24 cellular contexts compared by ENCODE assay signal in the genomic region with DNA sequence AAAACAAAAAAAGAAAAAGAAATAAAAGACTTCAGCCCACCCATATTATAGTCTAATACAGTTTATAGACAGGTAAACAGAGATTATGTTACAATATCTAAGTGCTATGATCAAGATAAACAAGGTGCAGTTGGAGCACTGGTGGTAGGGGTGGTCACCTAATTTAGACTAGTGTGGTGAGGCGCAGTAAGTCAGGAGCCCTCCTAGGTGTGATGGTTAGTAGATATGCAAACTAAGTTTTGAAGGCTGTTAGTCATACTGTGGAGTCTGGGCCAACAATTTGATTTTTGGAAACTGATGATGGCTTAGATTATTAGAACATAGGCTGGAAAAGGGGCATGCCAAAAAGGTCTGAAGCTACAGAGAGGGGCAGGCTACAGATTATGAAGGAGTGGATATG. TPM values are rescaled to one million over a fixed set of nuclear protein-coding genes. Genes with fewer than 3 reads are reported as not detected.
DNase-seq lines count a peak whose midpoint lies in the region; ATAC-seq, FAIRE-seq and TF ChIP-seq lines count a peak whose summit lies in the region.
"Had no signal": no experiment of that assay in that cellular context is flagged by ENCODE, and none has a peak within 500 bp of the region (broad histone marks: within the 10 kb centered on the region; RNA-seq: fewer than 3 reads in every experiment).

No MANE protein-coding gene starts in this region.

- peak; percentile 70 for FAIRE-seq in H54 (lab: Jason Lieb, UNC)
- no peak for FAIRE-seq in K562 (lab: Jason Lieb, UNC)
- FAIRE-seq: A204.1, G401.6, GM12892, GM19239 had no signal

- H3K9me3 Mint-ChIP-seq in activated T-cell treated with anti-CD3 and anti-CD28 coated beads, Interleukin-2, amount 50 U/mL, for 72 hours: no peaks in the 10 kb centered on the region
- peaks cover 4% of the 10 kb centered on the region for H3K9me3 Mint-ChIP-seq in activated T-cell treated with anti-CD3 and anti-CD28 coated beads, Interleukin-2, amount 50 U/mL, for 24 hours
- no peaks in the 10 kb centered on the region for H3K9me3 Mint-ChIP-seq in activated naive CD8-positive, alpha-beta T cell (ENCODE audit: low read depth)
- H3K9me3 Mint-ChIP-seq: HFFc6 had no signal

- H3K4me1 ChIP-seq in K562 (replicated peaks in 1 of 2; ENCODE audit: control insufficient read depth in 2 of 2, insufficient read depth in 2 of 2, low read length in 2 of 2) (peaks cover 0 to 7% of the 10 kb centered on the region in 2 experiments; a peak in 2 of 5 replicates), left lung (peaks cover 0 to 44% of the 10 kb centered on the region in 2 donors)
- H3K4me1 ChIP-seq: BLaER1, Caco-2 had no signal

- CTCF ChIA-PET in K562 (lab: Yijun Ruan, JAX; ENCODE audit: low intra/inter-chr PET ratio): no interaction called here

- H3K9me3 ChIP-seq in K562 (replicated peaks; ENCODE audit: control insufficient read depth, insufficient read depth, low read depth, low read length) (no peaks in the 10 kb centered on the region), left lung (no peaks in the 10 kb centered on the region)
- H3K9me3 ChIP-seq: Caco-2, HAP-1 had no signal

- WGBS in K562 (ENCODE audit: insufficient coverage, low coverage, missing lambda C conversion rate): 77% methylated on average over 1 of the region's 1 CpG

- H3K27ac ChIP-seq in K562 (ENCODE audit: extremely low read depth, low read depth, low read length): no peak overlapping the region
- no peak overlapping the region for H3K27ac ChIP-seq in left lung
- H3K27ac ChIP-seq: 22Rv1, BLaER1, C4-2B had no signal

- H3K9me1 ChIP-seq in K562 (ENCODE audit: control insufficient read depth, insufficient read depth, low read length): no peaks in the 10 kb centered on the region

- no peak for TF ChIP-seq CTCF in K562 (IDR thresholded peaks at IDR 0.05 in 2 of 3, conservative IDR thresholded peaks at IDR 0.05 in 1 of 3; ENCODE audit: insufficient read depth in 2 of 3, low read depth in 1 of 3, low read length in 3 of 3)
- TF ChIP-seq CTCF in left lung (IDR thresholded peaks at IDR 0.05): no peak

- no peak overlapping the region for H3K4me2 ChIP-seq in K562 (ENCODE audit: insufficient read depth, low read length)
- H3K4me2 ChIP-seq: BLaER1, GM23338 had no signal

- POLR2A ChIA-PET in K562 (lab: Yijun Ruan, JAX): no interaction called here

- H3K27me3 ChIP-seq in K562 (ENCODE audit: control insufficient read depth in 2 of 2, insufficient read depth in 2 of 2, low read length in 2 of 2) (no peaks in the 10 kb centered on the region), left lung (no peaks in the 10 kb centered on the region)
- H3K27me3 ChIP-seq: BLaER1 had no signal

- TF ChIP-seq EP300 in K562 (IDR thresholded peaks at IDR 0.05; ENCODE audit: low read length): no peak

- no peak overlapping the region for H3K4me3 Mint-ChIP-seq in activated T-cell treated with anti-CD3 and anti-CD28 coated beads, Interleukin-2, amount 50 U/mL, for 72 hours
- H3K4me3 Mint-ChIP-seq in activated T-cell treated with anti-CD3 and anti-CD28 coated beads, Interleukin-2, amount 50 U/mL, for 24 hours: no peak overlapping the region
- H3K4me3 Mint-ChIP-seq in activated naive CD8-positive, alpha-beta T cell: no peak overlapping the region
- H3K4me3 Mint-ChIP-seq: B cell; CD8-positive, alpha-beta T cell; GM23338; HFFc6 had no signal

- no peak overlapping the region for H2AFZ ChIP-seq in K562 (ENCODE audit: low read depth, low read length)
- H2AFZ ChIP-seq: GM23338 had no signal

- no peak for DNase-seq in activated T-cell treated with anti-CD3 and anti-CD28 coated beads, Interleukin-2, amount 50 U/mL, for 72 hours
- DNase-seq in activated T-cell treated with anti-CD3 and anti-CD28 coated beads, Interleukin-2, amount 50 U/mL, for 24 hours: no peak
- no peak for DNase-seq in H54 (ENCODE audit: insufficient read length, low spot score)
- DNase-seq in K562 (ENCODE audit: extremely low read depth in 1 of 4, low spot score in 3 of 4): no peak
- no peak for DNase-seq in NCI-H146 treated with DMSO at 0.1 percent for 48 hours (lab: John Stamatoyannopoulos, UW; ENCODE audit: unreplicated experiment)
- no peak for DNase-seq in left lung
- DNase-seq: Caco-2; CD4-positive, CD25-positive, alpha-beta regulatory T cell; CD8-positive, alpha-beta T cell; DMS153; DND-41; HFFc6 had no signal

- H3K4me1 Mint-ChIP-seq in activated T-cell treated with anti-CD3 and anti-CD28 coated beads, Interleukin-2, amount 50 U/mL, for 72 hours (ENCODE audit: low read depth): peaks cover 68% of the 10 kb centered on the region
- peaks cover 83% of the 10 kb centered on the region for H3K4me1 Mint-ChIP-seq in activated T-cell treated with anti-CD3 and anti-CD28 coated beads, Interleukin-2, amount 50 U/mL, for 24 hours (ENCODE audit: low read depth)
- H3K4me1 Mint-ChIP-seq in activated naive CD8-positive, alpha-beta T cell (ENCODE audit: low read depth): peaks cover 71% of the 10 kb centered on the region

- no peak for TF ChIP-seq RAD21 in K562 (CRISPR knock-in tag; conservative IDR thresholded peaks at IDR 0.05 in 1 of 2, IDR thresholded peaks at IDR 0.05 in 1 of 2)

- BruUV-seq in K562 (replicated peaks; lab: Mats Ljungman, UMichigan): no TSS peak

- peaks cover 92% of the 10 kb centered on the region for H3K79me2 ChIP-seq in K562 (ENCODE audit: control insufficient read depth, insufficient read depth, low read length)

- H3K36me3 ChIP-seq in K562 (ENCODE audit: control insufficient read depth, insufficient read depth, low read length) (0 out of 3 replicates have a peak, but pooled peaks cover under 1% of the 10 kb centered on the region), left lung (peaks cover 0 to 7% of the 10 kb centered on the region in 2 donors)

- peak overlapping the region; percentile 21 for H3K27ac Mint-ChIP-seq in activated T-cell treated with anti-CD3 and anti-CD28 coated beads, Interleukin-2, amount 50 U/mL, for 72 hours
- H3K27ac Mint-ChIP-seq in activated T-cell treated with anti-CD3 and anti-CD28 coated beads, Interleukin-2, amount 50 U/mL, for 24 hours: no peak overlapping the region
- peak overlapping the region; percentile 14 for H3K27ac Mint-ChIP-seq in activated naive CD8-positive, alpha-beta T cell
- H3K27ac Mint-ChIP-seq: B cell; CD4-positive, CD25-positive, alpha-beta regulatory T cell; CD8-positive, alpha-beta T cell; GM23338; HFFc6 had no signal

- no peak overlapping the region for H3K9ac ChIP-seq in K562 (ENCODE audit: insufficient read depth in 1 of 2, low read depth in 2 of 2, low read length in 2 of 2)
- H3K9ac ChIP-seq: BLaER1 had no signal

- intact Hi-C loops in K562 (cut with micrococcal nuclease) (no loop called here), left lung (cut with DNase I) (no loop called here)

- ATAC-seq in activated T-cell treated with anti-CD3 and anti-CD28 coated beads, Interleukin-2, amount 50 U/mL, for 72 hours (replicated peaks in 1 of 2): no peak
- peak; percentile 23; the same call in 1 of the 3 replicates for ATAC-seq in K562
- no peak for ATAC-seq in GM21717 (IDR thresholded peaks at IDR 0.05; ENCODE audit: unreplicated experiment)
- ATAC-seq in left lung: no peak
- ATAC-seq: CD8-positive, alpha-beta T cell; GM23338 had no signal

- H4K20me1 ChIP-seq in K562 (replicated peaks; ENCODE audit: control insufficient read depth, insufficient read depth, low read length): peaks cover 7% of the 10 kb centered on the region; the same call in 1 of the 2 replicates

- in situ Hi-C loops in K562 (cut with MboI): no loop called here

- H3K36me3 Mint-ChIP-seq in activated T-cell treated with anti-CD3 and anti-CD28 coated beads, Interleukin-2, amount 50 U/mL, for 72 hours (ENCODE audit: insufficient read depth in 2 of 2): peaks cover 5 to 9% of the 10 kb centered on the region in 2 donors
- peaks cover 28% of the 10 kb centered on the region for H3K36me3 Mint-ChIP-seq in activated T-cell treated with anti-CD3 and anti-CD28 coated beads, Interleukin-2, amount 50 U/mL, for 24 hours (ENCODE audit: low read depth)
- peaks cover 11% of the 10 kb centered on the region for H3K36me3 Mint-ChIP-seq in activated naive CD8-positive, alpha-beta T cell

- TF ChIP-seq POLR2A in H54 (IDR thresholded peaks at IDR 0.05; ENCODE audit: low read depth, low read length) (no peak), K562 (conservative IDR thresholded peaks at IDR 0.05) (no peak)

- no peaks in the 10 kb centered on the region for H3K27me3 Mint-ChIP-seq in activated T-cell treated with anti-CD3 and anti-CD28 coated beads, Interleukin-2, amount 50 U/mL, for 72 hours (ENCODE audit: low read depth)
- H3K27me3 Mint-ChIP-seq in activated T-cell treated with anti-CD3 and anti-CD28 coated beads, Interleukin-2, amount 50 U/mL, for 24 hours: no peaks in the 10 kb centered on the region
- no peaks in the 10 kb centered on the region for H3K27me3 Mint-ChIP-seq in activated naive CD8-positive, alpha-beta T cell
- H3K27me3 Mint-ChIP-seq: B cell; CD4-positive, CD25-positive, alpha-beta regulatory T cell had no signal

- H3K4me3 ChIP-seq in K562: no peak overlapping the region
- H3K4me3 ChIP-seq in left lung: no peak overlapping the region
- H3K4me3 ChIP-seq: BLaER1, GM23338, HAP-1 had no signal

TF ChIP-seq in K562, 482 proteins besides CTCF, POLR2A, EP300 and RAD21 (continues in another document):
- no peak for TF ChIP-seq ZNF778 (CRISPR knock-in tag; IDR thresholded peaks at IDR 0.05)
- no peak for TF ChIP-seq ZNF146 (CRISPR knock-in tag; IDR thresholded peaks at IDR 0.05; ENCODE audit: unreplicated experiment)

RNA-seq across cellular contexts. Expression of a gene that starts 14.7 kb away (rescaled TPM):
- 10 to 100 TPM; 56.3 to 60.9 TPM for total RNA-seq in activated T-cell treated with anti-CD3 and anti-CD28 coated beads, Interleukin-2, amount 50 U/mL, for 72 hours
- total RNA-seq in K562 (2011; cell fraction: chromatin; rRNA removed; ENCODE audit: low replicate concordance): 63.5 and 179 TPM in 2 replicates
- total RNA-seq in K562 (2011; cell fraction: nucleolus; rRNA removed): 22.7 and 38.0 TPM in 2 replicates
- total RNA-seq in K562 (2011; cell fraction: nucleoplasm; rRNA removed): 72.7 and 138 TPM in 2 replicates
- total RNA-seq in K562 (2014; rRNA removed) (26.1 and 27.9 TPM in 2 replicates), K562 (2014; rRNA removed; fragmentation: Illumina TruSeq; extraction: Trizol) (38.9 and 48.7 TPM in 2 replicates), K562 (2015; rRNA removed; fragmentation: Illumina TruSeq; extraction: Trizol) (37.9 and 42.3 TPM in 2 replicates), K562 (2021) (56.7 and 56.9 TPM in 2 replicates), left lung (10 to 100 TPM; 48.8 to 57.7 TPM)
- polyA plus RNA-seq in K562 (2011; rRNA removed) (45.0 and 50.6 TPM in 2 replicates), K562 (2014; fragmentation: Illumina TruSeq; extraction: Trizol) (31.6 and 39.1 TPM in 2 replicates), K562 (2014; fragmentation: Nextera tagmentation; extraction: Ambion mirVana) (10 to 100 TPM; 12.9 to 15.6 TPM), K562 (2014; rRNA removed) (20.8 and 26.2 TPM in 2 replicates)
- 28.7 and 31.9 TPM in 2 replicates for polyA plus RNA-seq in K562 (2011; cell fraction: cytosol; rRNA removed)
- 93.7 and 95.8 TPM in 2 replicates for polyA plus RNA-seq in K562 (2011; cell fraction: nucleus; rRNA removed)
- 25.7 and 27.0 TPM in 2 replicates for polyA plus RNA-seq in K562 (2012)
- 186 and 237 TPM in 2 replicates for polyA minus RNA-seq in K562 (2011; rRNA and poly(A)+ RNA removed)
- 43.8 and 51.4 TPM in 2 replicates for polyA minus RNA-seq in K562 (2011; cell fraction: cytosol; rRNA and poly(A)+ RNA removed)
- polyA minus RNA-seq in K562 (2011; cell fraction: nucleus; rRNA and poly(A)+ RNA removed): 75.4 and 141 TPM in 2 replicates
